Comparison of ENCODE assay signal across 8 cellular contexts in genomic region chr11:3853935-3854659, GRCh38. TPM values are rescaled to one million over a fixed set of nuclear protein-coding genes. Genes with fewer than 3 reads are reported as not detected.
DNase-seq lines count a peak whose midpoint lies in the region; ATAC-seq and TF ChIP-seq lines count a peak whose summit lies in the region.

No MANE protein-coding gene starts in this region.

- TF ChIP-seq CTCF in GM12875 (IDR thresholded peaks at IDR 0.05; ENCODE audit: borderline replicate concordance, insufficient read depth, low read depth, low read length) = no peak
- no peak for TF ChIP-seq CTCF in right atrium auricular region (IDR thresholded peaks at IDR 0.05)

- peak; percentile 31 for ATAC-seq in HG02642 (IDR thresholded peaks at IDR 0.05; ENCODE audit: poor library complexity, unreplicated experiment)

- DNase-seq in NOMO-1 treated with DMSO at 0.1 percent for 48 hours (lab: John Stamatoyannopoulos, UW; ENCODE audit: unreplicated experiment) (peak; percentile 83), right atrium auricular region (ENCODE audit: low spot score) (no peak), NCI-H2171 treated with DMSO at 0.1 percent for 48 hours (lab: John Stamatoyannopoulos, UW) (no peak), inferior parietal cortex (ENCODE audit: extremely low spot score) (no peak)
- DNase-seq in activated T-cell treated with anti-CD3 and anti-CD28 coated beads, Interleukin-2, amount 50 U/mL, for 48 hours = peak; percentile 81 to 82
- DNase-seq in stimulated activated CD4-positive, alpha-beta T cell treated with anti-CD3 and anti-CD28 coated beads, Interleukin-1b, Interleukin-23, amount 100 ng/mL, for 48 hours = peak; percentile 80

- H3K4me1 ChIP-seq in right atrium auricular region = peaks cover 0 to 38% of the 10 kb centered on the region in 2 donors

- H3K27ac ChIP-seq in right atrium auricular region = peak overlapping the region; percentile 97

- H3K36me3 ChIP-seq in right atrium auricular region = no peaks in the 10 kb centered on the region

- no peaks in the 10 kb centered on the region for H3K9me3 ChIP-seq in right atrium auricular region

- no peaks in the 10 kb centered on the region for H3K27me3 ChIP-seq in right atrium auricular region

- H3K4me3 ChIP-seq in GM12875 (ENCODE audit: low read depth, low read length) = peak overlapping the region; percentile 10
- peak overlapping the region in 1 of 2 donors; percentile 92 for H3K4me3 ChIP-seq in right atrium auricular region

RNA-seq across cellular contexts. Expression of gene STIM1, which starts 1.4 kb away (rescaled TPM):
- total RNA-seq in right atrium auricular region = 10 to 100 TPM; 15.4 to 16.6 TPM

RNA-seq across cellular contexts. Expression of gene RHOG, which starts 13.3 kb away (rescaled TPM):
- 10 to 100 TPM; 20.1 to 48.9 TPM for total RNA-seq in right atrium auricular region

RNA-seq across cellular contexts. Expression of gene PGAP2, which starts 45.7 kb away (rescaled TPM):
- 10 to 100 TPM; 10.8 to 14.9 TPM for total RNA-seq in right atrium auricular region

RNA-seq across cellular contexts. Expression of gene NUP98, which starts 56.7 kb away (rescaled TPM):
- 10 to 100 TPM; 58.8 to 94.5 TPM for total RNA-seq in right atrium auricular region

Comparison
In these comparisons a context has a peak if more than half of its experiments do, and no peak if none do; other contexts are left out.
1. DNase-seq: peak in NOMO-1 treated with DMSO at 0.1 percent for 48 hours (single experiment), activated T-cell treated with anti-CD3 and anti-CD28 coated beads, Interleukin-2, amount 50 U/mL, for 48 hours (2 of 2) and stimulated activated CD4-positive, alpha-beta T cell treated with anti-CD3 and anti-CD28 coated beads, Interleukin-1b, Interleukin-23, amount 100 ng/mL, for 48 hours (single experiment); none in right atrium auricular region (single experiment), NCI-H2171 treated with DMSO at 0.1 percent for 48 hours (single experiment) and inferior parietal cortex (single experiment).